ENCODE assay signal across 11 cellular contexts in the genomic region with DNA sequence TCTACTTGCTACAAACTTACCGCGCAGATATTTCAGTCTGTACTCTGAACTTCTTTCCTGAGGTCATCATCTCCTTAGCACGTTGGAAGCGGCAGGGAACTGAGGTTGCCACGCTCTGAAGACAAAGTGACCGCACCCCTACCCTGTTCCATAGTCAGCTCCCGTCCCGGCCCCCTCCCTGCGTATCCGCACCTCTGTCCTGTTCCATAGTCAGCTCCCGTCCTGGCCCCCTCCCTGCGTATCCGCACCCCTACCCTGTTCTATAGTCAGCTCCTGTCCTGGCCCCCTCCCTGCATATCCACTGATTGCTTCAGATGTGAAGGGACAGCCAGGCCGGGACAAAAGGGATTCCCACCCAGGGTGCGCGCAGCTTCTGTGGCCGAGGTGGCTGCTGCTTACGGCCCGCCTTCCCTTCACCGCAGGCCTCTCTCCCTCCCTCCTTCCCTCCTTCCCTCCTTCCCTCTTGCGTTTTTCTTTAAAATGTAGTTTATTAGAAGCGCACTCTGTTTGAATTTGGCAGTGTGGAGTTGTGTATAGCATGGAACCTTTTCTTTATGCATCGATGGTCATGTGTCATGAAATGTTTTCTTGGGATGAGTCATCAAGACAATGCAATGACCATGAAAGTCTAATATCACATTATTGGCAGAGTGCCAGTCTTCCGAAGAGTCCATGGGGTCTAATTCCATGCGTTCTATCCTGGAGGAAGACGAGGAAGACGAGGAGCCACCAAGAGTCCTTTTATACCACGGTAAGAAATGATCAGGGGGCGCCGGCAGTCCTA. TPM values are rescaled to one million over a fixed set of nuclear protein-coding genes. Genes with fewer than 3 reads are reported as not detected.
DNase-seq lines count a peak whose midpoint lies in the region; ATAC-seq and TF ChIP-seq lines count a peak whose summit lies in the region.
"Had no signal": no experiment of that assay in that cellular context is flagged by ENCODE, and none has a peak within 500 bp of the region (broad histone marks: within the 10 kb centered on the region; RNA-seq: fewer than 3 reads in every experiment).

No MANE protein-coding gene starts in this region.

- peak overlapping the region; percentile 88 for H3K4me2 ChIP-seq in skeletal muscle satellite cell (ENCODE audit: low read length)

- peaks cover 29% of the 10 kb centered on the region for H3K4me1 ChIP-seq in skeletal muscle satellite cell (ENCODE audit: control insufficient read depth, insufficient read depth, low read length)

- no peaks in the 10 kb centered on the region for H3K27me3 Mint-ChIP-seq in T-helper 17 cell
- H3K27me3 Mint-ChIP-seq: activated CD4-positive, alpha-beta T cell treated with anti-CD3 and anti-CD28 coated beads, Interleukin-2, amount 10 ng/mL, durations not matched to agents 24 days and 14 days; progenitor cell of endocrine pancreas had no signal

- H3K4me1 Mint-ChIP-seq in T-helper 17 cell: peaks cover 11% of the 10 kb centered on the region

- no peaks in the 10 kb centered on the region for H3K9me3 ChIP-seq in T-helper 17 cell (ENCODE audit: control insufficient read depth, low read length, poor library complexity, severe bottlenecking)
- H3K9me3 ChIP-seq in skeletal muscle satellite cell (replicated peaks; ENCODE audit: low read length): no peaks in the 10 kb centered on the region

- H3K27ac Mint-ChIP-seq in T-helper 17 cell: no peak overlapping the region
- H3K27ac Mint-ChIP-seq: activated CD4-positive, alpha-beta T cell treated with anti-CD3 and anti-CD28 coated beads, Interleukin-2, amount 10 ng/mL, durations not matched to agents 24 days and 14 days; progenitor cell of endocrine pancreas had no signal

- DNase-seq in GM13976 (ENCODE audit: low spot score) (peak; percentile 61), T-helper 17 cell (no peak), fibroblast of villous mesenchyme (ENCODE audit: low read depth) (peak; percentile 59), NCI-H526 treated with DMSO at 0.1 percent for 48 hours (lab: John Stamatoyannopoulos, UW) (no peak), NCI-H1436 (lab: John Stamatoyannopoulos, UW) (no peak)
- DNase-seq: activated CD4-positive, alpha-beta T cell treated with anti-CD3 and anti-CD28 coated beads, Interleukin-2, amount 10 ng/mL, durations not matched to agents 24 days and 14 days; effector CD8-positive, alpha-beta T cell had no signal

- peak overlapping the region; percentile 59 for H3K9ac ChIP-seq in skeletal muscle satellite cell (ENCODE audit: low read depth, low read length)

- in situ Hi-C loops in GM13976 (cut with MboI; ENCODE audit: low sequenced_read_pairs, unreplicated experiment): no loop called here

- peaks cover 62% of the 10 kb centered on the region for H3K36me3 ChIP-seq in skeletal muscle satellite cell (ENCODE audit: insufficient read depth, low read length)

- no peaks in the 10 kb centered on the region for H3K27me3 ChIP-seq in skeletal muscle satellite cell (ENCODE audit: control insufficient read depth, insufficient read depth, low read length)

- TF ChIP-seq CTCF in GM13976 (IDR thresholded peaks at IDR 0.05; ENCODE audit: borderline replicate concordance, control extremely low read depth, extremely low read depth, insufficient read depth, missing control alignments) (no peak), fibroblast of villous mesenchyme (IDR thresholded peaks at IDR 0.05; ENCODE audit: insufficient read depth, low read depth, low read length) (no peak)

- ATAC-seq in T-helper 17 cell (no peak), HG03520 (IDR thresholded peaks at IDR 0.05; ENCODE audit: unreplicated experiment) (no peak), GM21737 (IDR thresholded peaks at IDR 0.05; ENCODE audit: unreplicated experiment) (no peak)

- H3K4me3 ChIP-seq in fibroblast of villous mesenchyme (ENCODE audit: low read depth, low read length) (peak overlapping the region; percentile 42), skeletal muscle satellite cell (ENCODE audit: low read length) (peak overlapping the region; percentile 62)

- no peaks in the 10 kb centered on the region for H3K36me3 Mint-ChIP-seq in T-helper 17 cell (ENCODE audit: low read depth)

- H3K4me3 Mint-ChIP-seq in T-helper 17 cell: peak overlapping the region; percentile 43

RNA-seq across cellular contexts. Expression of a gene that starts 21.9 kb away (rescaled TPM):
- total RNA-seq in T-helper 17 cell (10 to 100 TPM; 50.9 to 54.7 TPM), fibroblast of villous mesenchyme (33.7 and 61.2 TPM in 2 replicates)
- total RNA-seq in skeletal muscle satellite cell (2012; rRNA removed): 69.0 and 71.4 TPM in 2 replicates

RNA-seq across cellular contexts. Expression of a gene that starts 39.5 kb away (rescaled TPM):
- total RNA-seq in T-helper 17 cell (1 to 10 TPM; 9.0 to 9.9 TPM), fibroblast of villous mesenchyme (23.3 and 29.6 TPM in 2 replicates)
- total RNA-seq in skeletal muscle satellite cell (2012; rRNA removed): 25.6 and 31.5 TPM in 2 replicates

RNA-seq across cellular contexts. Expression of a gene that starts 45.6 kb away (rescaled TPM):
- 100 to 1,000 TPM; 148 to 163 TPM for total RNA-seq in T-helper 17 cell
- total RNA-seq in fibroblast of villous mesenchyme: 54.4 and 61.7 TPM in 2 replicates
- 54.8 and 58.5 TPM in 2 replicates for total RNA-seq in skeletal muscle satellite cell (2012; rRNA removed)

Comparison
In these comparisons a context has a peak if more than half of its experiments do, and no peak if none do; other contexts are left out.
1. DNase-seq: peak in GM13976 (single experiment) and fibroblast of villous mesenchyme (single experiment); none in T-helper 17 cell (0 of 3), NCI-H526 treated with DMSO at 0.1 percent for 48 hours (single experiment) and NCI-H1436 (single experiment).